ENCODE assay signal across 24 cellular contexts in the genomic region with DNA sequence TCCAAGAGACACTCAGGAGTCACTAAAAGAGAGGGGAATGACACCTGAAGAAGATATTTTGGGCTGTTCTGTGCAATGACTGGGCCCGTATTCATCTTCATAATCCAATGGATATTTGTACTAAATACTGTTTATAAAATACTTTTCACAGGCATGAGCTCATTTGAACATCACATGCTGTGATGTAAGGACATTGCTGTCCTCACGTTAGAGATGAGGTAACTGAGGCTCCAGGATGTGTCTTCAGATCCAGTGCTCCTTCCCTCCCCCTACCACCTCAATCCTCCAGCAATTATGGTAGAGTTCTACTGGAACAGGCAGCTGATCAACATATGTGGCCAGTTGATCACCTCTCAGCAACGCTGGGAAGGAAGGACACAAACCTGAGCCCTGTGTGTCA.
DNase-seq lines count a peak whose midpoint lies in the region; ATAC-seq, FAIRE-seq and TF ChIP-seq lines count a peak whose summit lies in the region.
"Had no signal": no experiment of that assay in that cellular context is flagged by ENCODE, and none has a peak within 500 bp of the region (broad histone marks: within the 10 kb centered on the region; RNA-seq: fewer than 3 reads in every experiment).

No MANE protein-coding gene starts in this region.

- H3K79me2 ChIP-seq in H1 (ENCODE audit: control insufficient read depth in 1 of 2, insufficient read depth in 2 of 2, low read length in 2 of 2): no peaks in the 10 kb centered on the region
- H3K79me2 ChIP-seq in mesendoderm (ENCODE audit: control insufficient read depth, insufficient read depth, low read length): no peaks in the 10 kb centered on the region

- no peak for FAIRE-seq in H1 (lab: Jason Lieb, UNC)
- FAIRE-seq: A549, G401.6, GM12892, H54 had no signal

- H3K9me3 ChIP-seq in Caco-2 (no peaks in the 10 kb centered on the region; the same call in 1 of the 2 replicates), HEK293 (ENCODE audit: control insufficient read depth, insufficient read depth, low read depth, low read length) (no peaks in the 10 kb centered on the region), H1 (ENCODE audit: insufficient read depth in 2 of 2, low read depth in 1 of 2, low read length in 1 of 2) (no peaks in the 10 kb centered on the region)
- H3K9me3 ChIP-seq: A549; BE2C; BLaER1 treated with 17β-estradiol and CSF1 and Interleukin-3, amounts not matched to agents 10 nM and 100 nM; HAP-1 had no signal

- H4K8ac ChIP-seq in H1 (ENCODE audit: extremely low read depth, insufficient read depth, low read length) (no peak overlapping the region), mesendoderm (ENCODE audit: low read depth, low read length) (no peak overlapping the region)

- H3K9ac ChIP-seq in H1 (replicated peaks in 1 of 4; ENCODE audit: extremely low read depth in 1 of 4, low read depth in 3 of 4, low read length in 3 of 4): no peak overlapping the region
- no peak overlapping the region for H3K9ac ChIP-seq in mesendoderm (ENCODE audit: low read length)
- H3K9ac ChIP-seq: BLaER1 treated with 17β-estradiol and CSF1 and Interleukin-3, amounts not matched to agents 10 nM and 100 nM; GM23248 had no signal

- H2BK15ac ChIP-seq in H1 (ENCODE audit: low read length): no peak overlapping the region
- no peak overlapping the region for H2BK15ac ChIP-seq in mesendoderm (replicated peaks; ENCODE audit: low read depth)

- intact Hi-C loops in Caco-2 (cut with micrococcal nuclease; ENCODE audit: unreplicated experiment): loop anchor here (2.0 kb wide), 1 partner anchor 14 kb away; no protein-coding TSS in a partner anchor

- WGBS in H1 (ENCODE audit: extremely low coverage in 1 of 2, insufficient coverage in 1 of 2, insufficient read length in 1 of 2, insufficient replicate concordance in 2 of 2, low coverage in 1 of 2, low lambda C conversion rate in 2 of 2, missing lambda C conversion rate in 1 of 2), 2 experiments: 87% methylated on average over 3 of the region's 3 CpGs; no CpG with 5 or more reads in 1 of the 2 experiments
- no CpG with 5 or more reads among the region's 3 CpGs for WGBS in mesendoderm (ENCODE audit: extremely low coverage, insufficient coverage, low lambda C conversion rate)

- H3K79me1 ChIP-seq in H1 (ENCODE audit: low read depth, low read length): no peaks in the 10 kb centered on the region
- H3K79me1 ChIP-seq in mesendoderm (ENCODE audit: low read length): no peaks in the 10 kb centered on the region

- no peaks in the 10 kb centered on the region for H3K27me3 ChIP-seq in Caco-2 (replicated peaks; ENCODE audit: control insufficient read depth, insufficient read depth, low read length)
- H3K27me3 ChIP-seq in H1 (replicated peaks in 1 of 4; ENCODE audit: control insufficient read depth in 3 of 4, extremely low read depth in 1 of 4, insufficient read depth in 3 of 4, low read length in 3 of 4): no peaks in the 10 kb centered on the region
- H3K27me3 ChIP-seq in mesendoderm (ENCODE audit: insufficient read depth, low read length, poor library complexity): no peaks in the 10 kb centered on the region
- H3K27me3 ChIP-seq: BE2C; BLaER1 treated with 17β-estradiol and CSF1 and Interleukin-3, amounts not matched to agents 10 nM and 100 nM had no signal

- no peaks in the 10 kb centered on the region for H3K23me2 ChIP-seq in H1 (ENCODE audit: low read depth, low read length)

- H2AK5ac ChIP-seq in H1 (ENCODE audit: low read depth, low read length) (no peak overlapping the region), mesendoderm (ENCODE audit: low read length) (peak overlapping the region; percentile 60)

- H3K27ac ChIP-seq in HEK293 (ENCODE audit: extremely low read depth, low read depth, low read length): no peak overlapping the region
- H3K27ac ChIP-seq in H1 (ENCODE audit: low read depth, low read length): no peak overlapping the region
- H3K27ac ChIP-seq in mesendoderm (ENCODE audit: low read depth, low read length): no peak overlapping the region
- H3K27ac ChIP-seq: A549; BLaER1 treated with 17β-estradiol and CSF1 and Interleukin-3, amounts not matched to agents 10 nM and 100 nM; GM23248 had no signal

- TF ChIP-seq POLR2A in H1 (IDR thresholded peaks at IDR 0.05; ENCODE audit: control extremely low read depth in 1 of 2, low read depth in 2 of 2, low read length in 2 of 2): no peak

- DNase-seq in Caco-2: no peak
- no peak for DNase-seq in H1 (ENCODE audit: low read depth in 1 of 2, low spot score in 2 of 2)
- no peak for DNase-seq in mesendoderm
- DNase-seq in T1000 (lab: John Stamatoyannopoulos, UW): no peak
- no peak for DNase-seq in activated naive CD8-positive, alpha-beta T cell treated with anti-CD3 and anti-CD28 coated beads, Interleukin-2, amount 50 U/mL, for 24 hours
- DNase-seq: 8988T; ACHN; AML-193; BE2C; Calu3; CD4-positive, alpha-beta T cell; CD8-positive, alpha-beta memory T cell; DMS53; DND-41; GM23248 had no signal

- H3K56ac ChIP-seq in H1 (replicated peaks; ENCODE audit: insufficient read length, low read depth, low read length) (no peak overlapping the region), mesendoderm (ENCODE audit: low read length) (peak overlapping the region; percentile 56)

- no peak overlapping the region for H4K5ac ChIP-seq in H1 (ENCODE audit: insufficient read length, low read depth, low read length)
- no peak overlapping the region for H4K5ac ChIP-seq in mesendoderm (ENCODE audit: low read length)

- no peak overlapping the region for H3K4me2 ChIP-seq in H1 (ENCODE audit: insufficient read depth in 1 of 2, low read depth in 2 of 2, low read length in 2 of 2)
- H3K4me2 ChIP-seq in mesendoderm (ENCODE audit: low read length): no peak overlapping the region
- H3K4me2 ChIP-seq: A549; BLaER1 treated with 17β-estradiol and CSF1 and Interleukin-3, amounts not matched to agents 10 nM and 100 nM had no signal

- H4K91ac ChIP-seq in H1 (replicated peaks; ENCODE audit: insufficient read length, low read length): no peak overlapping the region

- peak overlapping the region; percentile 84 for H3K27ac Mint-ChIP-seq in Caco-2 (ENCODE audit: unreplicated experiment)
- H3K27ac Mint-ChIP-seq in activated naive CD8-positive, alpha-beta T cell treated with anti-CD3 and anti-CD28 coated beads, Interleukin-2, amount 50 U/mL, for 24 hours: no peak overlapping the region
- H3K27ac Mint-ChIP-seq: CD14-positive monocyte; CD4-positive, alpha-beta T cell had no signal

- POLR2A ChIA-PET in Caco-2 (lab: Charles Lee): no interaction called here
- POLR2A ChIA-PET in HEK293 (lab: Yijun Ruan, JAX): no interaction called here
- POLR2A ChIA-PET in H1 (lab: Charles Lee; ENCODE audit: partially characterized antibody): no interaction called here

- no peak overlapping the region for H3K4me3 ChIP-seq in Caco-2 (ENCODE audit: low read depth, low read length)
- H3K4me3 ChIP-seq in HEK293 (ENCODE audit: low read depth, low read length): no peak overlapping the region
- H3K4me3 ChIP-seq in H1 (ENCODE audit: extremely low read depth in 1 of 4, insufficient read depth in 2 of 4, low read depth in 3 of 4, low read length in 4 of 4): no peak overlapping the region
- H3K4me3 ChIP-seq in mesendoderm (ENCODE audit: low read length): no peak overlapping the region
- H3K4me3 ChIP-seq: A549; BLaER1 treated with 17β-estradiol and CSF1 and Interleukin-3, amounts not matched to agents 10 nM and 100 nM; GM23248; HAP-1 had no signal

- BruUV-seq in Caco-2 (replicated peaks; lab: Mats Ljungman, UMichigan): no TSS peak

- TF ChIP-seq EP300 in H1 (IDR thresholded peaks at IDR 0.05; ENCODE audit: borderline replicate concordance in 1 of 2, low read depth in 2 of 2, low read length in 2 of 2): no peak

- H3K18ac ChIP-seq in H1 (ENCODE audit: extremely low read depth, low read length) (no peak overlapping the region), mesendoderm (ENCODE audit: low read length) (no peak overlapping the region)

- TF ChIP-seq CTCF in Caco-2 (IDR thresholded peaks at IDR 0.05; ENCODE audit: insufficient read depth in 1 of 2, low read depth in 1 of 2, low read length in 1 of 2, severe bottlenecking in 1 of 2, unreplicated experiment in 1 of 2) (no peak), HEK293 (tag by site-specific recombination; IDR thresholded peaks at IDR 0.05) (no peak), H1 (IDR thresholded peaks at IDR 0.05; ENCODE audit: control extremely low read depth in 1 of 3, insufficient read depth in 1 of 3, low read depth in 1 of 3, low read length in 3 of 3) (no peak)

- H2BK120ac ChIP-seq in H1 (replicated peaks; ENCODE audit: low read depth, low read length) (no peak overlapping the region), mesendoderm (ENCODE audit: low read depth, low read length) (no peak overlapping the region)

- no peaks in the 10 kb centered on the region for H3K36me3 Mint-ChIP-seq in Caco-2 (ENCODE audit: insufficient read depth, unreplicated experiment)
- no peaks in the 10 kb centered on the region for H3K36me3 Mint-ChIP-seq in activated naive CD8-positive, alpha-beta T cell treated with anti-CD3 and anti-CD28 coated beads, Interleukin-2, amount 50 U/mL, for 24 hours (ENCODE audit: low read depth)
- H3K36me3 Mint-ChIP-seq: CD14-positive monocyte; CD8-positive, alpha-beta memory T cell had no signal

- no peaks in the 10 kb centered on the region for H3K9me3 Mint-ChIP-seq in Caco-2 (ENCODE audit: unreplicated experiment)
- H3K9me3 Mint-ChIP-seq in activated naive CD8-positive, alpha-beta T cell treated with anti-CD3 and anti-CD28 coated beads, Interleukin-2, amount 50 U/mL, for 24 hours: no peaks in the 10 kb centered on the region
- H3K9me3 Mint-ChIP-seq: CD4-positive, alpha-beta T cell; CD8-positive, alpha-beta memory T cell had no signal

- no peak overlapping the region for H2BK20ac ChIP-seq in H1 (ENCODE audit: low read length)

- H3K4me1 ChIP-seq in Caco-2: peaks cover 35% of the 10 kb centered on the region
- peaks cover 10% of the 10 kb centered on the region for H3K4me1 ChIP-seq in HEK293 (ENCODE audit: control insufficient read depth, insufficient read depth, low read length)
- no peaks in the 10 kb centered on the region for H3K4me1 ChIP-seq in H1 (replicated peaks in 1 of 4; ENCODE audit: control insufficient read depth in 3 of 4, insufficient read depth in 4 of 4, low read length in 3 of 4)
- peaks cover 9% of the 10 kb centered on the region for H3K4me1 ChIP-seq in mesendoderm (ENCODE audit: control insufficient read depth, low read depth, low read length)
- H3K4me1 ChIP-seq: A549; BLaER1 treated with 17β-estradiol and CSF1 and Interleukin-3, amounts not matched to agents 10 nM and 100 nM; HAP-1 had no signal

- no peak overlapping the region for H2AFZ ChIP-seq in H1 (ENCODE audit: low read length)
- H2AFZ ChIP-seq: GM23248 had no signal

- H3K14ac ChIP-seq in H1 (ENCODE audit: insufficient read length): no peak overlapping the region

- H3K27me3 Mint-ChIP-seq in Caco-2 (ENCODE audit: insufficient read depth, unreplicated experiment): no peaks in the 10 kb centered on the region
- H3K27me3 Mint-ChIP-seq in activated naive CD8-positive, alpha-beta T cell treated with anti-CD3 and anti-CD28 coated beads, Interleukin-2, amount 50 U/mL, for 24 hours: peaks cover 8% of the 10 kb centered on the region
- H3K27me3 Mint-ChIP-seq: CD8-positive, alpha-beta memory T cell had no signal

- H3K36me3 ChIP-seq in Caco-2 (ENCODE audit: control insufficient read depth, insufficient read depth, low read length): no peaks in the 10 kb centered on the region
- H3K36me3 ChIP-seq in HEK293 (ENCODE audit: control insufficient read depth in 2 of 2, insufficient read depth in 1 of 2, low read length in 2 of 2): no peaks in the 10 kb centered on the region
- H3K36me3 ChIP-seq in H1 (ENCODE audit: control insufficient read depth in 2 of 4, insufficient read depth in 4 of 4, low read length in 3 of 4): no peaks in the 10 kb centered on the region
- H3K36me3 ChIP-seq in mesendoderm (ENCODE audit: control insufficient read depth, insufficient read depth, low read length): no peaks in the 10 kb centered on the region
- H3K36me3 ChIP-seq: BE2C; BLaER1 treated with 17β-estradiol and CSF1 and Interleukin-3, amounts not matched to agents 10 nM and 100 nM; HAP-1 had no signal

- no peak overlapping the region for H3K4me3 Mint-ChIP-seq in Caco-2 (ENCODE audit: unreplicated experiment)
- no peak overlapping the region for H3K4me3 Mint-ChIP-seq in activated naive CD8-positive, alpha-beta T cell treated with anti-CD3 and anti-CD28 coated beads, Interleukin-2, amount 50 U/mL, for 24 hours
- H3K4me3 Mint-ChIP-seq: CD14-positive monocyte; CD4-positive, alpha-beta T cell; CD8-positive, alpha-beta memory T cell had no signal

- H4K20me1 ChIP-seq in H1 (replicated peaks in 1 of 2; ENCODE audit: control insufficient read depth in 1 of 2, insufficient read depth in 2 of 2, low read length in 2 of 2): no peaks in the 10 kb centered on the region
- H4K20me1 ChIP-seq: BLaER1 treated with 17β-estradiol and CSF1 and Interleukin-3, amounts not matched to agents 10 nM and 100 nM had no signal

- H2BK5ac ChIP-seq in H1 (ENCODE audit: low read depth, low read length): no peak overlapping the region
- peak overlapping the region; percentile 88 for H2BK5ac ChIP-seq in mesendoderm (ENCODE audit: low read length)

- CTCF ChIA-PET in Caco-2 (lab: Charles Lee) (interaction anchor here (1.2 kb wide), 1 partner anchor 9 kb away, joined by 4 read pairs; no protein-coding TSS in a partner anchor), HEK293 (lab: Yijun Ruan, JAX) (no interaction called here), H1 (lab: Charles Lee; ENCODE audit: partially characterized antibody) (interaction anchor here (0.9 to 1.3 kb wide), 2 partner anchors 44 to 265 kb away, joined by 3 read pairs; no protein-coding TSS in a partner anchor)

- ATAC-seq in HG03432 (IDR thresholded peaks at IDR 0.05; ENCODE audit: unreplicated experiment): no peak
- ATAC-seq in activated naive CD8-positive, alpha-beta T cell treated with anti-CD3 and anti-CD28 coated beads, Interleukin-2, amount 50 U/mL, for 24 hours: no peak
- ATAC-seq: A549 had no signal

- no peak overlapping the region for H3K23ac ChIP-seq in H1 (ENCODE audit: insufficient read length)
- H3K23ac ChIP-seq in mesendoderm (ENCODE audit: low read length): no peak overlapping the region

- H2BK12ac ChIP-seq in H1 (ENCODE audit: low read depth, low read length): 0 out of 2 replicates have a peak overlapping the region, but pooled peaks have one; percentile 44

- H3K4ac ChIP-seq in H1 (replicated peaks; ENCODE audit: insufficient read length, low read depth, low read length) (no peak overlapping the region), mesendoderm (ENCODE audit: low read depth, low read length) (no peak overlapping the region)

- H3K4me1 Mint-ChIP-seq in Caco-2 (ENCODE audit: low read depth, unreplicated experiment): peaks cover 29% of the 10 kb centered on the region
- H3K4me1 Mint-ChIP-seq in activated naive CD8-positive, alpha-beta T cell treated with anti-CD3 and anti-CD28 coated beads, Interleukin-2, amount 50 U/mL, for 24 hours: no peaks in the 10 kb centered on the region
- H3K4me1 Mint-ChIP-seq: CD14-positive monocyte; CD8-positive, alpha-beta memory T cell had no signal

- TF ChIP-seq RAD21 in H1 (IDR thresholded peaks at IDR 0.05 in 1 of 2, conservative IDR thresholded peaks at IDR 0.05 in 1 of 2; ENCODE audit: low read depth in 2 of 2, low read length in 2 of 2): no peak
